Comparison of ENCODE assay signal across 21 cellular contexts in the genomic region with DNA sequence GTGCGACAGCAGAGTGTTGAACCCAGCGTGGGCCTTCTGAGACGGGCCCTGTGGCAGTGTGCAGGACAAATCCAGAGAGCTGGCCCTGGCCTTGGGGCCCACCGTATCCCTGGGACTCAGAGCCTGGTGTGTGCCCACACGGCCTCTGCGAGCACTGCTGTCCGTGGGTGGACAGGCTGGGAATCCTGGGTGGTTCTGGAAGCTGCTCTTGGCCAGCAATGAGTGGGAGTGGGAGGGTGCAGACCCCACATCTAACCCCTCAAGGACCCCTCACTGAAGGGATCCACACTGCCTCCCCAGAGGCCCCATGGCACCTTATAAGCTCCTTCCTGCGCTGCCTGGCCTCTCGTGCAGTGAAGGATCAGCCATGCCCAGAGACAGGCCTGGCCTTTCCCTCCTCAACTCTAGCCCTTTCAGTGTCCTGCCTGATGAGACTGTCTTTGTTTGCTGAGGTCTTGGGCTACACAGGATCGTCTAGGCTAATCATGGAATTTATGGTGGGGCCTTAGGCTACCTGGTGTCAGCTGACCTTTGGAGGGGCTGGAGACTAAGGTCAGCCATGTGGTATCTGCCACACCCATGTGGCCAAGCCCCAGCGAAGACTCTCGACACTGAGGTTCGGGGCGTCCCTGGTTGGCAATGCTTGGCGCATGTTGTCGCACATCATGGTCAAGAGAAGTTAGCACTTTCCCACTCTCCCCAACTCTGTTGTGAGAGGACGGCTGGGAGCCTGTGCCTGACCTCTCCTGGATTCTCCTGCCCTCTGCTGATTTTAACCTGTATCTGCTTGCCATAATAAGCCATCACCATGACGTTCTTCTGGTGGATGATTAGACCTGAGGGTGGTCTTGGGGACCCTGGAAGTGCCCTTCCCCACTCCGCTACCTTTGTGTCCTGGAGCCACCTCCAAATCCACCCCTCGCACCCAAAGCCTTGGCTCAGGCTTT. TPM values are rescaled to one million over a fixed set of nuclear protein-coding genes. Genes with fewer than 3 reads are reported as not detected.
DNase-seq lines count a peak whose midpoint lies in the region; ATAC-seq and TF ChIP-seq lines count a peak whose summit lies in the region.
"Had no signal": no experiment of that assay in that cellular context is flagged by ENCODE, and none has a peak within 500 bp of the region (broad histone marks: within the 10 kb centered on the region; RNA-seq: fewer than 3 reads in every experiment).

No MANE protein-coding gene starts in this region.

- WGBS in heart left ventricle, 4 donors, result 86 to 90% (median 88%) methylated on average over 16 to 20 of the region's 20 CpGs
- 94% methylated on average over 14 of the region's 20 CpGs; no CpG with 5 or more reads in 1 of the 2 donors for WGBS in esophagus squamous epithelium, 2 donors

- ATAC-seq in heart left ventricle (peak in 3 of 4 donors; percentile 13 to 22 (median 20)), RWPE2 (ENCODE audit: low read depth) (peak; percentile 17; the same call in 1 of the 3 replicates), left lobe of liver (peak; percentile 79), HG02763 (IDR thresholded peaks at IDR 0.05; ENCODE audit: unreplicated experiment) (no peak)

- no peak for DNase-seq in heart left ventricle
- DNase-seq in cardiac septum (ENCODE audit: low spot score), result no peak
- DNase-seq in RWPE2 (ENCODE audit: low spot score), result no peak
- no peak for DNase-seq in left lobe of liver (ENCODE audit: low spot score)
- no peak for DNase-seq in amygdala (lab: John Stamatoyannopoulos, UW)
- no peak for DNase-seq in esophagus squamous epithelium (lab: John Stamatoyannopoulos, UW)
- DNase-seq: C1 segment of cervical spinal cord, COR-L47, DMS153, H7, IMR-90, Kasumi-1, MM.1S, NCI-H1092 treated with DMSO at 0.1 percent for 48 hours, NCI-H1694, NCI-H2107, NCI-H2227 treated with DMSO at 0.1 percent for 48 hours, NCI-H524 treated with DMSO at 0.1 percent for 48 hours, SJCRH30 had no signal

- intact Hi-C loops in heart left ventricle (cut with DNase I), result no loop called here
- intact Hi-C loops in cardiac septum (cut with DNase I), result no loop called here
- intact Hi-C loops in esophagus squamous epithelium (cut with DNase I), result no loop called here

- TF ChIP-seq POLR2A in heart left ventricle (IDR thresholded peaks at IDR 0.05) (no peak), esophagus squamous epithelium (IDR thresholded peaks at IDR 0.05) (no peak)

- H3K36me3 ChIP-seq in heart left ventricle (no peaks in the 10 kb centered on the region), RWPE2 (ENCODE audit: low read depth) (peaks cover 66% of the 10 kb centered on the region), esophagus squamous epithelium (no peaks in the 10 kb centered on the region)
- H3K36me3 ChIP-seq: SJCRH30 had no signal

- H3K27me3 ChIP-seq in heart left ventricle (no peaks in the 10 kb centered on the region), RWPE2 (ENCODE audit: insufficient read depth, poor library complexity, severe bottlenecking) (no peaks in the 10 kb centered on the region), esophagus squamous epithelium (no peaks in the 10 kb centered on the region)
- H3K27me3 ChIP-seq: SJCRH30 had no signal

- H3K4me1 ChIP-seq in heart left ventricle (no peaks in the 10 kb centered on the region), RWPE2 (ENCODE audit: insufficient read depth, poor library complexity, severe bottlenecking) (no peaks in the 10 kb centered on the region), esophagus squamous epithelium (peaks cover 0 to 8% (median 0%) of the 10 kb centered on the region in 3 donors)
- H3K4me1 ChIP-seq: A549, SJCRH30 had no signal

- H3K27ac ChIP-seq in heart left ventricle (no peak overlapping the region), RWPE2 (ENCODE audit: poor library complexity, severe bottlenecking) (no peak overlapping the region), esophagus squamous epithelium (no peak overlapping the region)
- H3K27ac ChIP-seq: A549, SJCRH30 had no signal

- TF ChIP-seq CTCF in heart left ventricle (IDR thresholded peaks at IDR 0.05) (no peak), RWPE2 (IDR thresholded peaks at IDR 0.05; ENCODE audit: poor library complexity, severe bottlenecking) (no peak), esophagus squamous epithelium (IDR thresholded peaks at IDR 0.05) (no peak)

- H3K9me3 ChIP-seq in heart left ventricle (peaks cover 0 to 2% (median 0%) of the 10 kb centered on the region in 12 donors), RWPE2 (ENCODE audit: severe bottlenecking) (no peaks in the 10 kb centered on the region), esophagus squamous epithelium (no peaks in the 10 kb centered on the region)
- H3K9me3 ChIP-seq: A549, SJCRH30 had no signal

- H3K4me3 ChIP-seq in heart left ventricle, result no peak overlapping the region
- no peak overlapping the region for H3K4me3 ChIP-seq in RWPE2 (ENCODE audit: severe bottlenecking)
- no peak overlapping the region for H3K4me3 ChIP-seq in esophagus squamous epithelium
- H3K4me3 ChIP-seq: A549, SJCRH30 had no signal

RNA-seq across cellular contexts. Expression of a gene that starts 16.4 kb away (rescaled TPM):
- total RNA-seq in heart left ventricle (1 to 10 TPM in 1 of 9 donors, under 1 TPM in 7, not detected in 1; 0.19 to 4.2 (median 0.56) TPM), cardiac septum (0.38 TPM), left lobe of liver (0.88 TPM), esophagus squamous epithelium (10 to 100 TPM in 1 of 4 donors, 1 to 10 TPM in 3; 2.5 to 12.6 (median 6.7) TPM)
- under 1 TPM; 0.15 to 0.36 TPM for polyA plus RNA-seq in heart left ventricle

RNA-seq across cellular contexts. Expression of a gene that starts 45.7 kb away (rescaled TPM):
- total RNA-seq in heart left ventricle, result 1 to 10 TPM; 1.0 to 4.1 (median 1.6) TPM
- 1 to 10 TPM in 1 of 2 donors, under 1 TPM in 1; 0.53 to 3.7 TPM for polyA plus RNA-seq in heart left ventricle
- 0.51 TPM for total RNA-seq in cardiac septum
- total RNA-seq in left lobe of liver, result 0.30 TPM
- total RNA-seq in esophagus squamous epithelium, result 10 to 100 TPM in 1 of 4 donors, 1 to 10 TPM in 3; 3.8 to 24.8 (median 6.4) TPM
